Comparison of ENCODE assay signal across 1 cellular context in the genomic region with DNA sequence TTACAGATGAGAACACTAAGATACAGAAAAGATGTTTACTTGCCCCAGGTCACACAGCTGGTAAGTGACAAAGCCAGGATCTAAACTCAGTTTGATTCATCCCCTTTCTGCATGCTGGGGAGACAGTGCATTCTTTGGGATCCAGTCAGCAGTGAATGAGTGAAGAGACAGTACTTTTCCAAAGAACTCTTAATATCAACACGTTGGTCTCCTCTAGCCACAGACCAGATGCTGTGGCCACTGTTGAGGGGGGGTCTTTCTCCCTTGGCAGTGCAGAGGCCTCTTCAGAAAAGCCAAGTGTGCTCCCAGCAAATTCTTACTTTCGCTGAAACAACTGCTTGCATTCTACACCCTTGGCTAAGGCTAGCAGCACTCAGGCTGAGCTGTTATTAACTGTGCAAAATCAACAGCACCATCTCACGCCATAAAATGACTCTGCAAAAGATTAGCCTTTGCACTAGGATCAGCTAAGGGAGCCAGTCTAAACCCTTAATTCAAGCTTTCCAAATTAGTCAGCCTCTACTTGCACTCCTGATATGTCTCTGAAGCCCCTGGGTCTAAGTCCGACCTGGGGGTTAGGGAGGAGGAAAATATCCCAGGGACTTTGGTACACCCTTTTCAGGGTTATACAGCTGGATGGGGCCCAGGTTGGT.
A peak's percentile ranks its signal among the peaks of the same experiment; 100 is the strongest.
TF ChIP-seq lines count a peak whose summit lies in the region.

No MANE protein-coding gene starts in this region.

TF ChIP-seq in K562, 482 proteins besides CTCF, POLR2A, EP300 and RAD21:
- TF ChIP-seq KLF10 (CRISPR knock-in tag; IDR thresholded peaks at IDR 0.05) (no peak), PCBP1 (IDR thresholded peaks at IDR 0.05; ENCODE audit: low read depth, low read length, poor library complexity, severe bottlenecking) (no peak), ZNF77 (CRISPR knock-in tag; IDR thresholded peaks at IDR 0.05) (no peak), MAFG (tag; conservative IDR thresholded peaks at IDR 0.05) (0 out of 2 replicates have a peak, but pooled peaks have one; percentile 40), MTA2 (IDR thresholded peaks at IDR 0.05; ENCODE audit: low read depth) (no peak), NFE2 (IDR thresholded peaks at IDR 0.05; ENCODE audit: low read depth) (peak; percentile 68), ZNF12 (CRISPR knock-in tag; IDR thresholded peaks at IDR 0.05) (no peak), ZNF75A (CRISPR knock-in tag; IDR thresholded peaks at IDR 0.05) (no peak)
- TF ChIP-seq, protein P1, sequence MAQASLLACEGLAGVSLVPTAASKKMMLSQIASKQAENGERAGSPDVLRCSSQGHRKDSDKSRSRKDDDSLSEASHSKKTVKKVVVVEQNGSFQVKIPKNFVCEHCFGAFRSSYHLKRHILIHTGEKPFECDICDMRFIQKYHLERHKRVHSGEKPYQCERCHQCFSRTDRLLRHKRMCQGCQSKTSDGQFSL (CRISPR knock-in tag; IDR thresholded peaks at IDR 0.05): no peak
- TF ChIP-seq, protein P1 (tag; IDR thresholded peaks at IDR 0.05): no peak
- TF ChIP-seq, protein P2, sequence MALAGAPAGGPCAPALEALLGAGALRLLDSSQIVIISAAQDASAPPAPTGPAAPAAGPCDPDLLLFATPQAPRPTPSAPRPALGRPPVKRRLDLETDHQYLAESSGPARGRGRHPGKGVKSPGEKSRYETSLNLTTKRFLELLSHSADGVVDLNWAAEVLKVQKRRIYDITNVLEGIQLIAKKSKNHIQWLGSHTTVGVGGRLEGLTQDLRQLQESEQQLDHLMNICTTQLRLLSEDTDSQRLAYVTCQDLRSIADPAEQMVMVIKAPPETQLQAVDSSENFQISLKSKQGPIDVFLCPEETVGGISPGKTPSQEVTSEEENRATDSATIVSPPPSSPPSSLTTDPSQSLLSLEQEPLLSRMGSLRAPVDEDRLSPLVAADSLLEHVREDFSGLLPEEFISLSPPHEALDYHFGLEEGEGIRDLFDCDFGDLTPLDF (CRISPR knock-in tag; IDR thresholded peaks at IDR 0.05): no peak
- TF ChIP-seq, protein P3, sequence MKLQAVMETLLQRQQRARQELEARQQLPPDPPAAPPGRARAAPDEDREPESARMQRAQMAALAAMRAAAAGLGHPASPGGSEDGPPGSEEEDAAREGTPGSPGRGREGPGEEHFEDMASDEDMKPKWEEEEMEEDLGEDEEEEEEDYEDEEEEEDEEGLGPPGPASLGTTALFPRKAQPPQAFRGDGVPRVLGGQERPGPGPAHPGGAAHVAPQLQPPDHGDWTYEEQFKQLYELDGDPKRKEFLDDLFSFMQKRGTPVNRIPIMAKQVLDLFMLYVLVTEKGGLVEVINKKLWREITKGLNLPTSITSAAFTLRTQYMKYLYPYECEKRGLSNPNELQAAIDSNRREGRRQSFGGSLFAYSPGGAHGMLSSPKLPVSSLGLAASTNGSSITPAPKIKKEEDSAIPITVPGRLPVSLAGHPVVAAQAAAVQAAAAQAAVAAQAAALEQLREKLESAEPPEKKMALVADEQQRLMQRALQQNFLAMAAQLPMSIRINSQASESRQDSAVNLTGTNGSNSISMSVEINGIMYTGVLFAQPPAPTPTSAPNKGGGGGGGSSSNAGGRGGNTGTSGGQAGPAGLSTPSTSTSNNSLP (IDR thresholded peaks at IDR 0.05; ENCODE audit: borderline replicate concordance, low read depth, low read length): no peak
